14 cellular contexts compared by ENCODE assay signal in the genomic region with DNA sequence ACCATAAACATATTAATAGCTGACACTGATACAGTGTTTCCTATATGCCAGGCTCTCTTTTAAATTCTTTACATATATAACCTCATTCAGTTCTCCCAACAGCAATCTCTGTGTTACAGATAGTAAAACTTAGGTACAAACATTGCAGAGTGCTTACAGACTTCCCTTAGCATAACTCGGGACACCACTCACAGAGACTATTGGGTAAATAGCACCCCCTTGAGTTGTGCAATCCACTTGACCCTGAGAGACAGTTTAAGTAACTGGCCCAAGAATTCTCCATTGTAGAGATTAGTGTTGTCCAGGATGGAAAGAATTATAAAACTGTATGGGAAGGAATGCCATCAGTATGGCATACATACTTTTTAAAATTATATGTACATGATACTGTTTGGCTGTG.
"Had no signal": no experiment of that assay in that cellular context is flagged by ENCODE, and none has a peak within 500 bp of the region (broad histone marks: within the 10 kb centered on the region; RNA-seq: fewer than 3 reads in every experiment).

No MANE protein-coding gene starts in this region.

- H3K27ac ChIP-seq: ascending aorta, coronary artery, gastroesophageal sphincter, ovary, testis had no signal

- H3K4me3 ChIP-seq: ascending aorta, coronary artery, gastroesophageal sphincter, ovary, testis had no signal

- H3K9me3 Mint-ChIP-seq: activated CD4-positive, alpha-beta memory T cell treated with anti-CD3 and anti-CD28 coated beads for 36 hours; activated naive CD8-positive, alpha-beta T cell treated with anti-CD3 and anti-CD28 coated beads, Interleukin-2, amount 10 ng/mL, durations not matched to agents 7 days and 5 days; activated T-cell treated with anti-CD3 and anti-CD28 coated beads, Interleukin-2, amount 50 U/mL, for 72 hours; stimulated activated naive CD8-positive, alpha-beta T cell treated with anti-CD3 and anti-CD28 coated beads, Interleukin-15, Interleukin-2, amounts not matched to agents 100 ng/mL and 50 ng/mL, for 24 hours had no signal

- H3K9me3 ChIP-seq: ascending aorta, gastroesophageal sphincter, ovary, testis had no signal

- H3K27me3 ChIP-seq: ascending aorta, gastroesophageal sphincter, ovary, testis had no signal

- H3K4me1 ChIP-seq: ascending aorta, gastroesophageal sphincter, testis had no signal

- H3K36me3 Mint-ChIP-seq: activated CD4-positive, alpha-beta memory T cell treated with anti-CD3 and anti-CD28 coated beads for 36 hours; activated naive CD8-positive, alpha-beta T cell treated with anti-CD3 and anti-CD28 coated beads, Interleukin-2, amount 10 ng/mL, durations not matched to agents 7 days and 5 days had no signal

- H3K4me3 Mint-ChIP-seq: activated CD4-positive, alpha-beta memory T cell treated with anti-CD3 and anti-CD28 coated beads for 36 hours; activated naive CD8-positive, alpha-beta T cell treated with anti-CD3 and anti-CD28 coated beads, Interleukin-2, amount 10 ng/mL, durations not matched to agents 7 days and 5 days; activated T-cell treated with anti-CD3 and anti-CD28 coated beads, Interleukin-2, amount 50 U/mL, for 72 hours; stimulated activated naive CD8-positive, alpha-beta T cell treated with anti-CD3 and anti-CD28 coated beads, Interleukin-15, Interleukin-2, amounts not matched to agents 100 ng/mL and 50 ng/mL, for 24 hours had no signal

- H3K27ac Mint-ChIP-seq: activated CD4-positive, alpha-beta memory T cell treated with anti-CD3 and anti-CD28 coated beads for 36 hours; activated naive CD8-positive, alpha-beta T cell treated with anti-CD3 and anti-CD28 coated beads, Interleukin-2, amount 10 ng/mL, durations not matched to agents 7 days and 5 days; activated T-cell treated with anti-CD3 and anti-CD28 coated beads, Interleukin-2, amount 50 U/mL, for 72 hours; stimulated activated naive CD8-positive, alpha-beta T cell treated with anti-CD3 and anti-CD28 coated beads, Interleukin-15, Interleukin-2, amounts not matched to agents 100 ng/mL and 50 ng/mL, for 24 hours had no signal

- H3K36me3 ChIP-seq: ascending aorta, gastroesophageal sphincter, ovary had no signal

- H3K27me3 Mint-ChIP-seq: activated CD4-positive, alpha-beta memory T cell treated with anti-CD3 and anti-CD28 coated beads for 36 hours; activated naive CD8-positive, alpha-beta T cell treated with anti-CD3 and anti-CD28 coated beads, Interleukin-2, amount 10 ng/mL, durations not matched to agents 7 days and 5 days; stimulated activated naive CD8-positive, alpha-beta T cell treated with anti-CD3 and anti-CD28 coated beads, Interleukin-15, Interleukin-2, amounts not matched to agents 100 ng/mL and 50 ng/mL, for 24 hours had no signal

- DNase-seq: activated CD4-positive, alpha-beta memory T cell treated with anti-CD3 and anti-CD28 coated beads for 36 hours; activated naive CD8-positive, alpha-beta T cell treated with anti-CD3 and anti-CD28 coated beads, Interleukin-2, amount 10 ng/mL, durations not matched to agents 7 days and 5 days; activated T-cell treated with anti-CD3 and anti-CD28 coated beads, Interleukin-2, amount 50 U/mL, for 72 hours; effector CD4-positive, alpha-beta T cell; left ventricle myocardium superior; ovary; stimulated activated CD4-positive, alpha-beta T cell treated with anti-CD3 and anti-CD28 coated beads, Interleukin-4, amount 100 ng/mL, for 1 hour; stimulated activated CD8-positive, alpha-beta memory T cell treated with anti-CD3 and anti-CD28 coated beads, Interleukin-4, amount 100 ng/mL, for 48 hours; T-helper 9 cell; testis had no signal

- H3K4me1 Mint-ChIP-seq: activated naive CD8-positive, alpha-beta T cell treated with anti-CD3 and anti-CD28 coated beads, Interleukin-2, amount 10 ng/mL, durations not matched to agents 7 days and 5 days had no signal

- ATAC-seq: activated T-cell treated with anti-CD3 and anti-CD28 coated beads, Interleukin-2, amount 50 U/mL, for 72 hours; gastroesophageal sphincter; left ventricle myocardium superior had no signal
